Comparison of ENCODE assay signal across 14 cellular contexts in genomic region chr6:2166717-2167116, GRCh38.
DNase-seq lines count a peak whose midpoint lies in the region; ATAC-seq and TF ChIP-seq lines count a peak whose summit lies in the region.
"Had no signal": no experiment of that assay in that cellular context is flagged by ENCODE, and none has a peak within 500 bp of the region (broad histone marks: within the 10 kb centered on the region; RNA-seq: fewer than 3 reads in every experiment).

No MANE protein-coding gene starts in this region.

- no peak overlapping the region for H3K27ac ChIP-seq in Panc1 (ENCODE audit: low read length)
- no peak overlapping the region for H3K27ac ChIP-seq in epithelial cell of prostate

- intact Hi-C loops in Panc1 (cut with micrococcal nuclease; ENCODE audit: unreplicated experiment), result no loop called here

- H3K4me1 ChIP-seq in Panc1 (ENCODE audit: control insufficient read depth, insufficient read depth, low read length), result no peaks in the 10 kb centered on the region

- no peak for TF ChIP-seq CTCF in Panc1 (IDR thresholded peaks at IDR 0.05)

- ATAC-seq in Panc1 (peak; percentile 73; the same call in 1 of the 2 replicates), GM21576 (IDR thresholded peaks at IDR 0.05; ENCODE audit: unreplicated experiment) (no peak), GM19455 (IDR thresholded peaks at IDR 0.05; ENCODE audit: unreplicated experiment) (no peak)

- H3K27me3 ChIP-seq in Panc1 (ENCODE audit: control insufficient read depth, insufficient read depth, low read length), result no peaks in the 10 kb centered on the region

- no peaks in the 10 kb centered on the region for H3K36me3 ChIP-seq in Panc1 (ENCODE audit: control insufficient read depth, insufficient read depth, low read length)

- peak; percentile 97 for DNase-seq in Caki2 (ENCODE audit: low read depth)
- DNase-seq in Panc1 (ENCODE audit: low read depth, low spot score), result peak; percentile 51
- DNase-seq in epithelial cell of prostate (ENCODE audit: low read depth, low spot score), result peak; percentile 6
- DNase-seq in mucosa of gallbladder (ENCODE audit: low spot score), result peak; percentile 35
- DNase-seq in NCI-H2081 (lab: John Stamatoyannopoulos, UW), result no peak
- DNase-seq in NCI-H2196 (lab: John Stamatoyannopoulos, UW; ENCODE audit: unreplicated experiment), result no peak
- DNase-seq: activated CD4-positive, alpha-beta T cell treated with anti-CD3 and anti-CD28 coated beads, Interleukin-2, amount 10 ng/mL, durations not matched to agents 7 days and 5 days; activated naive CD8-positive, alpha-beta T cell treated with anti-CD3 and anti-CD28 coated beads, Interleukin-2, amount 10 ng/mL, durations not matched to agents 7 days and 5 days; foreskin melanocyte; HFFc6; NCI-H774; stimulated activated CD4-positive, alpha-beta T cell treated with anti-CD3 and anti-CD28 coated beads, Interleukin-4, amount 100 ng/mL, for 1 hour had no signal

- CTCF ChIA-PET in Panc1 (lab: Charles Lee), result no interaction called here

- H3K9me3 ChIP-seq in Panc1 (ENCODE audit: control insufficient read depth, insufficient read depth, low read depth, low read length), result no peaks in the 10 kb centered on the region

- POLR2A ChIA-PET in Panc1 (lab: Charles Lee), result no interaction called here

- no TSS peak for BruUV-seq in Panc1 (replicated peaks; lab: Mats Ljungman, UMichigan)

- in situ Hi-C loops in Caki2 (cut with HindIII; ENCODE audit: low pct_unique_long_range_greater_than_20kb, low sequenced_read_pairs), result no loop called here
- in situ Hi-C loops in Panc1 (cut with HindIII; ENCODE audit: low pct_unique_long_range_greater_than_20kb, low sequenced_read_pairs), result no loop called here

- no peak overlapping the region for H3K4me3 ChIP-seq in Panc1 (ENCODE audit: low read depth in 2 of 2, low read length in 2 of 2)

Comparison
In these comparisons a context has a peak if more than half of its experiments do, and no peak if none do; other contexts are left out.
1. DNase-seq: peak in Caki2 (single experiment), Panc1 (single experiment), epithelial cell of prostate (single experiment) and mucosa of gallbladder (single experiment); none in NCI-H2081 (0 of 2) and NCI-H2196 (single experiment).